ENCODE assay signal across 15 cellular contexts in genomic region chr4:97215426-97215825, GRCh38.
DNase-seq lines count a peak whose midpoint lies in the region; ATAC-seq and TF ChIP-seq lines count a peak whose summit lies in the region.
"Had no signal": no experiment of that assay in that cellular context is flagged by ENCODE, and none has a peak within 500 bp of the region (broad histone marks: within the 10 kb centered on the region; RNA-seq: fewer than 3 reads in every experiment).

No MANE protein-coding gene starts in this region.

- no peaks in the 10 kb centered on the region for H3K79me2 ChIP-seq in mesendoderm (ENCODE audit: control insufficient read depth, insufficient read depth, low read length)
- H3K79me2 ChIP-seq in smooth muscle cell (ENCODE audit: low read depth), result no peaks in the 10 kb centered on the region
- no peaks in the 10 kb centered on the region for H3K79me2 ChIP-seq in PC-3 (ENCODE audit: low read length)

- DNase-seq in NCI-H446 treated with DMSO at 0.1 percent for 48 hours (lab: John Stamatoyannopoulos, UW), result peak; percentile 74
- DNase-seq in cerebellar cortex (ENCODE audit: low spot score), result peak; percentile 99
- peak; percentile 19 for DNase-seq in mesendoderm
- no peak for DNase-seq in smooth muscle cell (lab: John Stamatoyannopoulos, UW; ENCODE audit: unreplicated experiment)
- DNase-seq in PC-3, result no peak
- no peak for DNase-seq in NCI-H1105 treated with DMSO at 0.1 percent for 48 hours (lab: John Stamatoyannopoulos, UW)
- DNase-seq: ACHN; CD4-positive, alpha-beta memory T cell; GDM1; NCI-H1417; NCI-H1694 treated with DMSO at 0.1 percent for 48 hours; NCI-H774 had no signal

- H4K20me1 ChIP-seq in smooth muscle cell (ENCODE audit: low read depth) (no peaks in the 10 kb centered on the region), PC-3 (ENCODE audit: low read length) (no peaks in the 10 kb centered on the region)
- H4K20me1 ChIP-seq: BLaER1 had no signal

- CTCF ChIA-PET in PC-3 (lab: Charles Lee), result no interaction called here

- WGBS in mesendoderm (ENCODE audit: extremely low coverage, insufficient coverage, low lambda C conversion rate), result no CpG with 5 or more reads among the region's 4 CpGs
- WGBS in smooth muscle cell (ENCODE audit: low lambda C conversion rate), result 91% methylated on average over 4 of the region's 4 CpGs

- H3K9ac ChIP-seq in mesendoderm (ENCODE audit: low read length), result no peak overlapping the region
- no peak overlapping the region for H3K9ac ChIP-seq in smooth muscle cell (ENCODE audit: low read depth)
- H3K9ac ChIP-seq in PC-3 (ENCODE audit: low read length), result no peak overlapping the region
- H3K9ac ChIP-seq: BLaER1 had no signal

- H3K4me2 ChIP-seq in mesendoderm (ENCODE audit: low read length) (no peak overlapping the region), smooth muscle cell (peak overlapping the region; percentile 17), PC-3 (ENCODE audit: low read length) (no peak overlapping the region)
- H3K4me2 ChIP-seq: BLaER1 had no signal

- H3K18ac ChIP-seq in mesendoderm (ENCODE audit: low read length), result no peak overlapping the region

- no peak overlapping the region for H2BK5ac ChIP-seq in mesendoderm (ENCODE audit: low read length)

- H3K27ac ChIP-seq in mesendoderm (ENCODE audit: low read depth, low read length) (no peak overlapping the region), smooth muscle cell (ENCODE audit: low read depth) (peak overlapping the region; percentile 12), PC-3 (ENCODE audit: low read length) (no peak overlapping the region)
- H3K27ac ChIP-seq: BLaER1, SJSA1 had no signal

- no peaks in the 10 kb centered on the region for H3K79me1 ChIP-seq in mesendoderm (ENCODE audit: low read length)

- H2BK120ac ChIP-seq in mesendoderm (ENCODE audit: low read depth, low read length), result no peak overlapping the region

- no peak overlapping the region for H3K4me3 ChIP-seq in mesendoderm (ENCODE audit: low read length)
- no peak overlapping the region for H3K4me3 ChIP-seq in smooth muscle cell
- no peak overlapping the region for H3K4me3 ChIP-seq in PC-3 (ENCODE audit: low read length)
- H3K4me3 ChIP-seq: BLaER1, SJSA1 had no signal

- peaks cover 1% of the 10 kb centered on the region for H3K27me3 ChIP-seq in mesendoderm (ENCODE audit: insufficient read depth, low read length, poor library complexity)
- H3K27me3 ChIP-seq in smooth muscle cell (ENCODE audit: low read depth), result no peaks in the 10 kb centered on the region
- no peaks in the 10 kb centered on the region for H3K27me3 ChIP-seq in PC-3 (ENCODE audit: low read length)
- H3K27me3 ChIP-seq: BLaER1, SJSA1 had no signal

- H3K36me3 ChIP-seq in mesendoderm (ENCODE audit: control insufficient read depth, insufficient read depth, low read length) (no peaks in the 10 kb centered on the region), smooth muscle cell (ENCODE audit: low read depth) (no peaks in the 10 kb centered on the region), PC-3 (ENCODE audit: low read depth, low read length) (no peaks in the 10 kb centered on the region)
- H3K36me3 ChIP-seq: BLaER1, SJSA1 had no signal

- no TSS peak for BruUV-seq in PC-3 (replicated peaks; lab: Mats Ljungman, UMichigan)

- no peak overlapping the region for H3K23ac ChIP-seq in mesendoderm (ENCODE audit: low read length)

- ATAC-seq in PC-3, result no peak
- no peak for ATAC-seq in HG03457 (IDR thresholded peaks at IDR 0.05; ENCODE audit: unreplicated experiment)

- H3K56ac ChIP-seq in mesendoderm (ENCODE audit: low read length), result no peak overlapping the region

- H3F3A ChIP-seq in smooth muscle cell (ENCODE audit: low read depth), result no peaks in the 10 kb centered on the region
- no peaks in the 10 kb centered on the region for H3F3A ChIP-seq in PC-3 (ENCODE audit: low read length, unreplicated experiment)

- H3K9me2 ChIP-seq in PC-3 (replicated peaks; ENCODE audit: low read length), result no peaks in the 10 kb centered on the region

- no peak overlapping the region for H3K4ac ChIP-seq in mesendoderm (ENCODE audit: low read depth, low read length)

- H2BK15ac ChIP-seq in mesendoderm (replicated peaks; ENCODE audit: low read depth), result no peak overlapping the region

- no peak overlapping the region for H4K8ac ChIP-seq in mesendoderm (ENCODE audit: low read depth, low read length)

- intact Hi-C loops in PC-3 (cut with micrococcal nuclease), result no loop called here

- POLR2A ChIA-PET in PC-3 (lab: Charles Lee; ENCODE audit: unreplicated experiment), result no interaction called here

- H4K5ac ChIP-seq in mesendoderm (ENCODE audit: low read length), result no peak overlapping the region

- no peak for TF ChIP-seq CTCF in smooth muscle cell (IDR thresholded peaks at IDR 0.05; ENCODE audit: borderline replicate concordance, insufficient read depth, poor library complexity, severe bottlenecking)
- TF ChIP-seq CTCF in PC-3 (conservative IDR thresholded peaks at IDR 0.05; ENCODE audit: low read depth, low read length), result no peak

- H3K9me3 ChIP-seq in smooth muscle cell (replicated peaks; ENCODE audit: low read depth), result no peaks in the 10 kb centered on the region
- no peaks in the 10 kb centered on the region for H3K9me3 ChIP-seq in PC-3 (ENCODE audit: low read length)
- H3K9me3 ChIP-seq: BLaER1, SJSA1 had no signal

- no peak overlapping the region for H2AK5ac ChIP-seq in mesendoderm (ENCODE audit: low read length)

- H3K4me1 ChIP-seq in mesendoderm (ENCODE audit: control insufficient read depth, low read depth, low read length), result no peaks in the 10 kb centered on the region
- peaks cover 6% of the 10 kb centered on the region for H3K4me1 ChIP-seq in smooth muscle cell (ENCODE audit: low read depth)
- no peaks in the 10 kb centered on the region for H3K4me1 ChIP-seq in PC-3 (ENCODE audit: insufficient read depth, low read length)
- H3K4me1 ChIP-seq: BLaER1, SJSA1 had no signal

- H2AFZ ChIP-seq in smooth muscle cell (ENCODE audit: low read depth) (peak overlapping the region; percentile 71), PC-3 (ENCODE audit: low read length) (no peak overlapping the region)

Comparison
In these comparisons a context has a peak if more than half of its experiments do, and no peak if none do; other contexts are left out.
1. DNase-seq: peak in NCI-H446 treated with DMSO at 0.1 percent for 48 hours (single experiment), cerebellar cortex (single experiment) and mesendoderm (single experiment); none in smooth muscle cell (single experiment), PC-3 (single experiment) and NCI-H1105 treated with DMSO at 0.1 percent for 48 hours (single experiment).